29 cellular contexts compared by ENCODE assay signal in genomic region chr4:88752754-88753153, GRCh38. TPM values are rescaled to one million over a fixed set of nuclear protein-coding genes. Genes with fewer than 3 reads are reported as not detected.
DNase-seq lines count a peak whose midpoint lies in the region; ATAC-seq, FAIRE-seq and TF ChIP-seq lines count a peak whose summit lies in the region.
"Had no signal": no experiment of that assay in that cellular context is flagged by ENCODE, and none has a peak within 500 bp of the region (broad histone marks: within the 10 kb centered on the region; RNA-seq: fewer than 3 reads in every experiment).

No MANE protein-coding gene starts in this region.

- no peak overlapping the region for H3K27ac Mint-ChIP-seq in activated naive CD4-positive, alpha-beta T cell treated with anti-CD3 and anti-CD28 coated beads for 36 hours
- H3K27ac Mint-ChIP-seq: activated CD4-positive, alpha-beta memory T cell treated with anti-CD3 and anti-CD28 coated beads for 36 hours; activated T-helper 1 cell treated with anti-CD3 and anti-CD28 coated beads, Interleukin-12 subunit alpha, Interleukin-12 subunit beta, Interleukin-2, Interleukin-4 antibody, amounts not matched to agents 30 ng/mL and 10 ng/mL and 1 ng/mL, durations not matched to agents 14 hours and 24 hours and 36 hours; natural killer cell had no signal

- no peaks in the 10 kb centered on the region for H3K4me1 Mint-ChIP-seq in activated naive CD4-positive, alpha-beta T cell treated with anti-CD3 and anti-CD28 coated beads for 36 hours (ENCODE audit: low read depth)
- H3K4me1 Mint-ChIP-seq: natural killer cell had no signal

- H3K27ac ChIP-seq in VCaP (peak overlapping the region; percentile 50), liver (ENCODE audit: low read depth in 1 of 2, low read length in 2 of 2) (peak overlapping the region; percentile 71 to 86), small intestine (ENCODE audit: low read depth in 1 of 2, low read length in 1 of 2) (no peak overlapping the region)
- H3K27ac ChIP-seq: 22Rv1, adrenal gland, brain microvascular endothelial cell, C4-2B, heart right ventricle, lower lobe of right lung had no signal

- H3K4me3 Mint-ChIP-seq in activated naive CD4-positive, alpha-beta T cell treated with anti-CD3 and anti-CD28 coated beads for 36 hours = no peak overlapping the region
- H3K4me3 Mint-ChIP-seq: activated CD4-positive, alpha-beta memory T cell treated with anti-CD3 and anti-CD28 coated beads for 36 hours; activated T-helper 1 cell treated with anti-CD3 and anti-CD28 coated beads, Interleukin-12 subunit alpha, Interleukin-12 subunit beta, Interleukin-2, Interleukin-4 antibody, amounts not matched to agents 30 ng/mL and 10 ng/mL and 1 ng/mL, durations not matched to agents 14 hours and 24 hours and 36 hours; natural killer cell had no signal

- H3K9me3 ChIP-seq in liver (ENCODE audit: control insufficient read depth in 4 of 4, low read length in 3 of 4) (no peaks in the 10 kb centered on the region), small intestine (ENCODE audit: control insufficient read depth, low read depth) (no peaks in the 10 kb centered on the region)
- H3K9me3 ChIP-seq: adrenal gland, Caco-2, heart right ventricle, lower lobe of right lung had no signal

- peak overlapping the region in 2 of 3 donors; percentile 12 to 22 for H3K4me3 ChIP-seq in liver (ENCODE audit: low read depth in 1 of 3, low read length in 3 of 3)
- H3K4me3 ChIP-seq in small intestine (ENCODE audit: low read depth in 1 of 2, low read length in 2 of 2) = no peak overlapping the region
- H3K4me3 ChIP-seq: adrenal gland, heart right ventricle, lower lobe of right lung, smooth muscle cell had no signal

- H3K27me3 Mint-ChIP-seq in activated naive CD4-positive, alpha-beta T cell treated with anti-CD3 and anti-CD28 coated beads for 36 hours (ENCODE audit: low read depth) = no peaks in the 10 kb centered on the region
- H3K27me3 Mint-ChIP-seq: activated CD4-positive, alpha-beta memory T cell treated with anti-CD3 and anti-CD28 coated beads for 36 hours had no signal

- H3K36me3 Mint-ChIP-seq in activated naive CD4-positive, alpha-beta T cell treated with anti-CD3 and anti-CD28 coated beads for 36 hours (ENCODE audit: low read depth) = peaks cover 4% of the 10 kb centered on the region

- H3K36me3 ChIP-seq in liver (ENCODE audit: control insufficient read depth in 4 of 4, insufficient read depth in 3 of 4, low read depth in 1 of 4, low read length in 3 of 4) (peaks cover 0 to 20% (median 15%) of the 10 kb centered on the region in 4 donors), small intestine (ENCODE audit: control insufficient read depth in 2 of 2, insufficient read depth in 2 of 2, low read length in 2 of 2) (peaks cover 8 to 30% of the 10 kb centered on the region in 2 donors)

- TF ChIP-seq CTCF in VCaP (conservative IDR thresholded peaks at IDR 0.05) (peak; percentile 40), liver (IDR thresholded peaks at IDR 0.05; ENCODE audit: low read depth, low read length, missing input control) (no peak)

- FAIRE-seq in small intestine (lab: Jason Lieb, UNC) (no peak), frontal cortex (lab: Jason Lieb, UNC) (no peak)
- FAIRE-seq: urothelium cell line had no signal

- DNase-seq in NCI-H1092 treated with DMSO at 0.1 percent for 48 hours (lab: John Stamatoyannopoulos, UW) = peak; percentile 11
- DNase-seq in NCI-H1092 (lab: John Stamatoyannopoulos, UW) = no peak
- DNase-seq in small intestine = peak; percentile 44
- no peak for DNase-seq in frontal cortex (ENCODE audit: low spot score in 2 of 2)
- DNase-seq in activated naive CD4-positive, alpha-beta T cell treated with anti-CD3 and anti-CD28 coated beads for 36 hours = no peak
- DNase-seq: activated CD4-positive, alpha-beta memory T cell treated with anti-CD3 and anti-CD28 coated beads for 36 hours; activated CD4-positive, CD25-positive, alpha-beta regulatory T cell treated with anti-CD3 and anti-CD28 coated beads, Interleukin-2, amount 50 U/mL, for 72 hours; activated naive CD4-positive, alpha-beta T cell treated with Interleukin-2 at 50 U/mL for 16 hours; adrenal gland; brain microvascular endothelial cell; Caco-2; DMS79; foreskin melanocyte; GF-D8; heart right ventricle; lower lobe of right lung; natural killer cell; NCI-H1694 treated with DMSO at 0.1 percent for 48 hours; NCI-H2171 treated with DMSO at 0.1 percent for 48 hours; NCI-H524; stimulated activated naive CD4-positive, alpha-beta T cell had no signal

- WGBS in liver = 32% methylated on average over 2 of the region's 2 CpGs
- 14 to 52% (median 27%) methylated on average over 2 of the region's 2 CpGs for WGBS in small intestine, 3 donors

- TF ChIP-seq RAD21 in liver (IDR thresholded peaks at IDR 0.05) = peak; percentile 34 to 66

- no peaks in the 10 kb centered on the region for H3K9me3 Mint-ChIP-seq in activated naive CD4-positive, alpha-beta T cell treated with anti-CD3 and anti-CD28 coated beads for 36 hours
- H3K9me3 Mint-ChIP-seq: activated CD4-positive, alpha-beta memory T cell treated with anti-CD3 and anti-CD28 coated beads for 36 hours; activated T-helper 1 cell treated with anti-CD3 and anti-CD28 coated beads, Interleukin-12 subunit alpha, Interleukin-12 subunit beta, Interleukin-2, Interleukin-4 antibody, amounts not matched to agents 30 ng/mL and 10 ng/mL and 1 ng/mL, durations not matched to agents 14 hours and 24 hours and 36 hours; natural killer cell had no signal

- peak overlapping the region; percentile 12 to 72 for H3K9ac ChIP-seq in liver (ENCODE audit: low read depth in 1 of 2, low read length in 2 of 2)

- peaks cover 2 to 45% (median 38%) of the 10 kb centered on the region in 4 donors for H3K4me1 ChIP-seq in liver (ENCODE audit: control insufficient read depth in 4 of 4, insufficient read depth in 4 of 4, low read length in 3 of 4)
- peaks cover 2 to 5% of the 10 kb centered on the region in 2 donors for H3K4me1 ChIP-seq in small intestine (ENCODE audit: control insufficient read depth in 2 of 2, insufficient read depth in 1 of 2, low read depth in 1 of 2, low read length in 1 of 2)
- H3K4me1 ChIP-seq: lower lobe of right lung had no signal

- intact Hi-C loops in activated naive CD4-positive, alpha-beta T cell treated with anti-CD3 and anti-CD28 coated beads for 36 hours (cut with micrococcal nuclease) = no loop called here

- ATAC-seq in HG02840 (IDR thresholded peaks at IDR 0.05; ENCODE audit: low FRiP score, unreplicated experiment) = no peak
- ATAC-seq: heart right ventricle, natural killer cell had no signal

- H3K27me3 ChIP-seq in liver (ENCODE audit: control insufficient read depth in 4 of 4, insufficient read depth in 4 of 4, low read length in 3 of 4) (no peaks in the 10 kb centered on the region), small intestine (ENCODE audit: control insufficient read depth in 2 of 2, insufficient read depth in 2 of 2, low read length in 2 of 2) (no peaks in the 10 kb centered on the region)
- H3K27me3 ChIP-seq: adrenal gland, brain microvascular endothelial cell, heart right ventricle had no signal

- CTCF ChIA-PET in activated naive CD4-positive, alpha-beta T cell treated with anti-CD3 and anti-CD28 coated beads for 36 hours (lab: Charles Lee) = no interaction called here

TF ChIP-seq in liver, 16 proteins besides CTCF, POLR2A, EP300 and RAD21 (continues in another document):
- TF ChIP-seq ATF3 (IDR thresholded peaks at IDR 0.05) (no peak), ZBTB33 (IDR thresholded peaks at IDR 0.05) (no peak), SP1 (IDR thresholded peaks at IDR 0.05) (peak; percentile 90), YY1 (IDR thresholded peaks at IDR 0.05) (peak; percentile 28), TAF1 (conservative IDR thresholded peaks at IDR 0.05) (no peak), HNF4A (conservative IDR thresholded peaks at IDR 0.05) (peak; percentile 78 to 80), HNF4G (IDR thresholded peaks at IDR 0.05) (peak; percentile 59), MAX (IDR thresholded peaks at IDR 0.05) (peak; percentile 37), FOXA1 (IDR thresholded peaks at IDR 0.05) (peak; percentile 67), EGR1 (IDR thresholded peaks at IDR 0.05; ENCODE audit: low read depth in 2 of 2) (no peak), GABPA (IDR thresholded peaks at IDR 0.05 in 1 of 2, conservative IDR thresholded peaks at IDR 0.05 in 1 of 2) (no peak), JUND (IDR thresholded peaks at IDR 0.05) (peak in 1 of 2 donors; percentile 40), NR2F2 (IDR thresholded peaks at IDR 0.05) (no peak), FOXA2 (IDR thresholded peaks at IDR 0.05) (peak; percentile 87), RXRA (IDR thresholded peaks at IDR 0.05) (peak; percentile 53 to 61)

RNA-seq across cellular contexts. Expression of gene NAP1L5, which starts 55.1 kb away (rescaled TPM):
- total RNA-seq in liver = 10 to 100 TPM in 1 of 2 donors, 1 to 10 TPM in 1; 2.0 to 10.0 TPM
- polyA plus RNA-seq in liver = 1 to 10 TPM; 2.9 TPM
- 1 to 10 TPM in 2 of 3 donors, under 1 TPM in 1; 0.45 to 7.2 (median 1.9) TPM for polyA plus RNA-seq in small intestine
- total RNA-seq in frontal cortex = 48.1 TPM
- total RNA-seq in activated naive CD4-positive, alpha-beta T cell treated with anti-CD3 and anti-CD28 coated beads for 36 hours = 1 to 10 TPM; 3.5 to 3.9 TPM
- total RNA-seq: Caco-2 had no signal

Comparison
In these comparisons a context has a peak if more than half of its experiments do, and no peak if none do; other contexts are left out.
1. DNase-seq: peak in NCI-H1092 treated with DMSO at 0.1 percent for 48 hours (single experiment) and small intestine (single experiment); none in NCI-H1092 (single experiment), frontal cortex (0 of 2) and activated naive CD4-positive, alpha-beta T cell treated with anti-CD3 and anti-CD28 coated beads for 36 hours (single experiment).
2. H3K27ac ChIP-seq: peak in VCaP (single experiment) and liver (2 of 2); none in small intestine (0 of 2).
3. H3K4me3 ChIP-seq: peak in liver (2 of 3); none in small intestine (0 of 2).